Comparison of ENCODE assay signal across 1 cellular context in the genomic region with DNA sequence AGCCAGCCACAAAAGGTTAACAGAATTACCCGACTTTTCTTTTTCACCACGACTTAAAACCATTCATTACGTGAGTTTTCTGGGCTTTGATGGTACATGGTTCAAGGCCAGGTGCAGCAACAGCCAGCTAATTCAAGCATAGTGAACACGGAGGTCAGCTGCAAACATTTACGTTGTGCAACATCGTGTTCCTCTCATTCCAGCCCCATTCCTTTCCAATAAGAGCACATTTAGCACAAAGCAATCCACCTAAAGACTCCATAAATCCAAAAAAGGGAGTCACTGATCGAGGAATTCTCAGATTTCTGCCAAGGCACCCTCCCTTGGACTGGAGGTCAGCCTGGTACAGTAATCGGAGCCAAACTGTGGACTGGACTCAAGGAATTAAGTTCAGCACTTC.
A peak's percentile ranks its signal among the peaks of the same experiment; 100 is the strongest.
TF ChIP-seq lines count a peak whose summit lies in the region.

No MANE protein-coding gene starts in this region.

TF ChIP-seq in HepG2, 621 proteins besides CTCF, POLR2A, EP300 and RAD21 (continued from another document and continues in another):
- TF ChIP-seq ZNF574 (CRISPR knock-in tag; IDR thresholded peaks at IDR 0.05) (peak; percentile 76), U2AF1 (optimal IDR thresholded peaks at IDR 0.05; ENCODE audit: low read depth, low read length) (no peak), KLF11 (CRISPR knock-in tag; IDR thresholded peaks at IDR 0.05) (no peak), ELK4 (CRISPR knock-in tag; IDR thresholded peaks at IDR 0.05; ENCODE audit: borderline replicate concordance) (no peak), CCAR2 (optimal IDR thresholded peaks at IDR 0.05; ENCODE audit: low read depth, low read length) (no peak), FOXA1 (IDR thresholded peaks at IDR 0.05) (no peak), FOXA1 (CRISPR knock-in tag; IDR thresholded peaks at IDR 0.05) (peak; percentile 69), ONECUT2 (CRISPR knock-in tag; IDR thresholded peaks at IDR 0.05) (no peak), SKI (IDR thresholded peaks at IDR 0.05; ENCODE audit: partially characterized antibody) (peak; percentile 84), ZNF607 (CRISPR knock-in tag; IDR thresholded peaks at IDR 0.05; ENCODE audit: borderline replicate concordance) (no peak), AKNA (CRISPR knock-in tag; IDR thresholded peaks at IDR 0.05; ENCODE audit: borderline replicate concordance) (no peak), ZSCAN9 (CRISPR knock-in tag; IDR thresholded peaks at IDR 0.05; ENCODE audit: borderline replicate concordance) (peak; percentile 88), FIP1L1 (IDR thresholded peaks at IDR 0.05; ENCODE audit: borderline replicate concordance, insufficient read depth, low read depth, low read length) (no peak), PREB (CRISPR knock-in tag; IDR thresholded peaks at IDR 0.05) (no peak), SP140L (CRISPR knock-in tag; IDR thresholded peaks at IDR 0.05; ENCODE audit: borderline replicate concordance) (no peak), ZNF557 (CRISPR knock-in tag; IDR thresholded peaks at IDR 0.05) (no peak), HNRNPL (IDR thresholded peaks at IDR 0.05; ENCODE audit: low read depth, low read length) (no peak), STAT5B (CRISPR knock-in tag; IDR thresholded peaks at IDR 0.05) (no peak), ZNF772 (CRISPR knock-in tag; IDR thresholded peaks at IDR 0.05) (no peak), ZFY (CRISPR knock-in tag; IDR thresholded peaks at IDR 0.05) (0 out of 2 replicates have a peak, but pooled peaks have one; percentile 23), KAT8 (CRISPR knock-in tag; IDR thresholded peaks at IDR 0.05) (peak; percentile 75; the same call in 1 of the 2 replicates), HDAC1 (CRISPR knock-in tag; IDR thresholded peaks at IDR 0.05) (peak; percentile 85)
- TF ChIP-seq, protein P1, sequence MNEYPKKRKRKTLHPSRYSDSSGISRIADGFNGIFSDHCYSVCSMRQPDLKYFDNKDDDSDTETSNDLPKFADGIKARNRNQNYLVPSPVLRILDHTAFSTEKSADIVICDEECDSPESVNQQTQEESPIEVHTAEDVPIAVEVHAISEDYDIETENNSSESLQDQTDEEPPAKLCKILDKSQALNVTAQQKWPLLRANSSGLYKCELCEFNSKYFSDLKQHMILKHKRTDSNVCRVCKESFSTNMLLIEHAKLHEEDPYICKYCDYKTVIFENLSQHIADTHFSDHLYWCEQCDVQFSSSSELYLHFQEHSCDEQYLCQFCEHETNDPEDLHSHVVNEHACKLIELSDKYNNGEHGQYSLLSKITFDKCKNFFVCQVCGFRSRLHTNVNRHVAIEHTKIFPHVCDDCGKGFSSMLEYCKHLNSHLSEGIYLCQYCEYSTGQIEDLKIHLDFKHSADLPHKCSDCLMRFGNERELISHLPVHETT (CRISPR knock-in tag; conservative IDR thresholded peaks at IDR 0.05) = 0 out of 2 replicates have a peak, but pooled peaks have one; percentile 25
- TF ChIP-seq, protein P2, sequence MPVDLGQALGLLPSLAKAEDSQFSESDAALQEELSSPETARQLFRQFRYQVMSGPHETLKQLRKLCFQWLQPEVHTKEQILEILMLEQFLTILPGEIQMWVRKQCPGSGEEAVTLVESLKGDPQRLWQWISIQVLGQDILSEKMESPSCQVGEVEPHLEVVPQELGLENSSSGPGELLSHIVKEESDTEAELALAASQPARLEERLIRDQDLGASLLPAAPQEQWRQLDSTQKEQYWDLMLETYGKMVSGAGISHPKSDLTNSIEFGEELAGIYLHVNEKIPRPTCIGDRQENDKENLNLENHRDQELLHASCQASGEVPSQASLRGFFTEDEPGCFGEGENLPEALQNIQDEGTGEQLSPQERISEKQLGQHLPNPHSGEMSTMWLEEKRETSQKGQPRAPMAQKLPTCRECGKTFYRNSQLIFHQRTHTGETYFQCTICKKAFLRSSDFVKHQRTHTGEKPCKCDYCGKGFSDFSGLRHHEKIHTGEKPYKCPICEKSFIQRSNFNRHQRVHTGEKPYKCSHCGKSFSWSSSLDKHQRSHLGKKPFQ (CRISPR knock-in tag; IDR thresholded peaks at IDR 0.05; ENCODE audit: insufficient replicate concordance) = no peak
- TF ChIP-seq, protein P3, sequence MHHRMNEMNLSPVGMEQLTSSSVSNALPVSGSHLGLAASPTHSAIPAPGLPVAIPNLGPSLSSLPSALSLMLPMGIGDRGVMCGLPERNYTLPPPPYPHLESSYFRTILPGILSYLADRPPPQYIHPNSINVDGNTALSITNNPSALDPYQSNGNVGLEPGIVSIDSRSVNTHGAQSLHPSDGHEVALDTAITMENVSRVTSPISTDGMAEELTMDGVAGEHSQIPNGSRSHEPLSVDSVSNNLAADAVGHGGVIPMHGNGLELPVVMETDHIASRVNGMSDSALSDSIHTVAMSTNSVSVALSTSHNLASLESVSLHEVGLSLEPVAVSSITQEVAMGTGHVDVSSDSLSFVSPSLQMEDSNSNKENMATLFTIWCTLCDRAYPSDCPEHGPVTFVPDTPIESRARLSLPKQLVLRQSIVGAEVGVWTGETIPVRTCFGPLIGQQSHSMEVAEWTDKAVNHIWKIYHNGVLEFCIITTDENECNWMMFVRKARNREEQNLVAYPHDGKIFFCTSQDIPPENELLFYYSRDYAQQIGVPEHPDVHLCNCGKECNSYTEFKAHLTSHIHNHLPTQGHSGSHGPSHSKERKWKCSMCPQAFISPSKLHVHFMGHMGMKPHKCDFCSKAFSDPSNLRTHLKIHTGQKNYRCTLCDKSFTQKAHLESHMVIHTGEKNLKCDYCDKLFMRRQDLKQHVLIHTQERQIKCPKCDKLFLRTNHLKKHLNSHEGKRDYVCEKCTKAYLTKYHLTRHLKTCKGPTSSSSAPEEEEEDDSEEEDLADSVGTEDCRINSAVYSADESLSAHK (CRISPR knock-in tag; IDR thresholded peaks at IDR 0.05; ENCODE audit: borderline replicate concordance) = no peak
- TF ChIP-seq, protein P4, sequence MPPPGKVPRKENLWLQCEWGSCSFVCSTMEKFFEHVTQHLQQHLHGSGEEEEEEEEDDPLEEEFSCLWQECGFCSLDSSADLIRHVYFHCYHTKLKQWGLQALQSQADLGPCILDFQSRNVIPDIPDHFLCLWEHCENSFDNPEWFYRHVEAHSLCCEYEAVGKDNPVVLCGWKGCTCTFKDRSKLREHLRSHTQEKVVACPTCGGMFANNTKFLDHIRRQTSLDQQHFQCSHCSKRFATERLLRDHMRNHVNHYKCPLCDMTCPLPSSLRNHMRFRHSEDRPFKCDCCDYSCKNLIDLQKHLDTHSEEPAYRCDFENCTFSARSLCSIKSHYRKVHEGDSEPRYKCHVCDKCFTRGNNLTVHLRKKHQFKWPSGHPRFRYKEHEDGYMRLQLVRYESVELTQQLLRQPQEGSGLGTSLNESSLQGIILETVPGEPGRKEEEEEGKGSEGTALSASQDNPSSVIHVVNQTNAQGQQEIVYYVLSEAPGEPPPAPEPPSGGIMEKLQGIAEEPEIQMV (CRISPR knock-in tag; IDR thresholded peaks at IDR 0.05; ENCODE audit: low read depth) = peak; percentile 74; the same call in 1 of the 2 replicates
- TF ChIP-seq, protein P5, sequence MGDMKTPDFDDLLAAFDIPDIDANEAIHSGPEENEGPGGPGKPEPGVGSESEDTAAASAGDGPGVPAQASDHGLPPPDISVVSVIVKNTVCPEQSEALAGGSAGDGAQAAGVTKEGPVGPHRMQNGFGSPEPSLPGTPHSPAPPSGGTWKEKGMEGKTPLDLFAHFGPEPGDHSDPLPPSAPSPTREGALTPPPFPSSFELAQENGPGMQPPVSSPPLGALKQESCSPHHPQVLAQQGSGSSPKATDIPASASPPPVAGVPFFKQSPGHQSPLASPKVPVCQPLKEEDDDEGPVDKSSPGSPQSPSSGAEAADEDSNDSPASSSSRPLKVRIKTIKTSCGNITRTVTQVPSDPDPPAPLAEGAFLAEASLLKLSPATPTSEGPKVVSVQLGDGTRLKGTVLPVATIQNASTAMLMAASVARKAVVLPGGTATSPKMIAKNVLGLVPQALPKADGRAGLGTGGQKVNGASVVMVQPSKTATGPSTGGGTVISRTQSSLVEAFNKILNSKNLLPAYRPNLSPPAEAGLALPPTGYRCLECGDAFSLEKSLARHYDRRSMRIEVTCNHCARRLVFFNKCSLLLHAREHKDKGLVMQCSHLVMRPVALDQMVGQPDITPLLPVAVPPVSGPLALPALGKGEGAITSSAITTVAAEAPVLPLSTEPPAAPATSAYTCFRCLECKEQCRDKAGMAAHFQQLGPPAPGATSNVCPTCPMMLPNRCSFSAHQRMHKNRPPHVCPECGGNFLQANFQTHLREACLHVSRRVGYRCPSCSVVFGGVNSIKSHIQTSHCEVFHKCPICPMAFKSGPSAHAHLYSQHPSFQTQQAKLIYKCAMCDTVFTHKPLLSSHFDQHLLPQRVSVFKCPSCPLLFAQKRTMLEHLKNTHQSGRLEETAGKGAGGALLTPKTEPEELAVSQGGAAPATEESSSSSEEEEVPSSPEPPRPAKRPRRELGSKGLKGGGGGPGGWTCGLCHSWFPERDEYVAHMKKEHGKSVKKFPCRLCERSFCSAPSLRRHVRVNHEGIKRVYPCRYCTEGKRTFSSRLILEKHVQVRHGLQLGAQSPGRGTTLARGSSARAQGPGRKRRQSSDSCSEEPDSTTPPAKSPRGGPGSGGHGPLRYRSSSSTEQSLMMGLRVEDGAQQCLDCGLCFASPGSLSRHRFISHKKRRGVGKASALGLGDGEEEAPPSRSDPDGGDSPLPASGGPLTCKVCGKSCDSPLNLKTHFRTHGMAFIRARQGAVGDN (CRISPR knock-in tag; IDR thresholded peaks at IDR 0.05) = no peak
- TF ChIP-seq, protein P6, sequence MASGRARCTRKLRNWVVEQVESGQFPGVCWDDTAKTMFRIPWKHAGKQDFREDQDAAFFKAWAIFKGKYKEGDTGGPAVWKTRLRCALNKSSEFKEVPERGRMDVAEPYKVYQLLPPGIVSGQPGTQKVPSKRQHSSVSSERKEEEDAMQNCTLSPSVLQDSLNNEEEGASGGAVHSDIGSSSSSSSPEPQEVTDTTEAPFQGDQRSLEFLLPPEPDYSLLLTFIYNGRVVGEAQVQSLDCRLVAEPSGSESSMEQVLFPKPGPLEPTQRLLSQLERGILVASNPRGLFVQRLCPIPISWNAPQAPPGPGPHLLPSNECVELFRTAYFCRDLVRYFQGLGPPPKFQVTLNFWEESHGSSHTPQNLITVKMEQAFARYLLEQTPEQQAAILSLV (CRISPR knock-in tag; IDR thresholded peaks at IDR 0.05; ENCODE audit: borderline replicate concordance) = no peak
